25 cellular contexts compared by ENCODE assay signal in the genomic region with DNA sequence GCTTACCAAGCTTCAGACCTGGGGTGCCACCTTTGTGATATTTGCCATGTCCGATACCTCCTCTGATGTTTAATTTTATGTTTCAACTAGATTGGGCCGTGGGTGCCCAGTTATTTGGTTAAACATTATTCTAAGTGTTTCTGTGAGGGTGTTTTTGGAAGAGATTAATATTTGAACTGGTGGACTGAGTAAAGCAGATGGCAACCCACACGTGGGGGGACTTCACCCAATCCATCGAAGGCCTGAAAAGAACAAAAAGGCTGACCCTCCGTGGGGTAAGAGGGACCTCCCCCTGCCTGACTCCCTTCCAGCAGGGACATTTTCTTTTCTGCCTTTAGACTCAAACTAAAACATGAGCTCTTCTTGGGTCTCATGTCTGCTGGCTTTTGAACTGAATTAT. TPM values are rescaled to one million over a fixed set of nuclear protein-coding genes. Genes with fewer than 3 reads are reported as not detected.
A peak's percentile ranks its signal among the peaks of the same experiment; 100 is the strongest.
DNase-seq lines count a peak whose midpoint lies in the region; ATAC-seq lines count a peak whose summit lies in the region.
"Had no signal": no experiment of that assay in that cellular context is flagged by ENCODE, and none has a peak within 500 bp of the region (broad histone marks: within the 10 kb centered on the region; RNA-seq: fewer than 3 reads in every experiment).

No MANE protein-coding gene starts in this region.

- peaks cover 55% of the 10 kb centered on the region for H3K4me1 Mint-ChIP-seq in activated CD4-positive, alpha-beta T cell treated with anti-CD3 and anti-CD28 coated beads for 36 hours
- H3K4me1 Mint-ChIP-seq in IgD-negative memory B cell: peaks cover 7 to 19% (median 16%) of the 10 kb centered on the region in 3 donors
- peaks cover 40 to 54% of the 10 kb centered on the region in 2 donors for H3K4me1 Mint-ChIP-seq in effector memory CD8-positive, alpha-beta T cell (ENCODE audit: low read depth in 2 of 2)
- peaks cover 33 to 86% (median 82%) of the 10 kb centered on the region in 4 donors for H3K4me1 Mint-ChIP-seq in naive thymus-derived CD8-positive, alpha-beta T cell

- no peak for ATAC-seq in activated CD4-positive, alpha-beta T cell treated with anti-CD3 and anti-CD28 coated beads for 36 hours
- no peak for ATAC-seq in effector memory CD8-positive, alpha-beta T cell (replicated peaks)
- no peak for ATAC-seq in naive thymus-derived CD8-positive, alpha-beta T cell
- ATAC-seq in GM21529 (IDR thresholded peaks at IDR 0.05; ENCODE audit: unreplicated experiment) (no peak), HG03432 (IDR thresholded peaks at IDR 0.05; ENCODE audit: unreplicated experiment) (no peak)
- ATAC-seq: left ventricle myocardium superior had no signal

- H3K27me3 Mint-ChIP-seq in activated CD4-positive, alpha-beta T cell treated with anti-CD3 and anti-CD28 coated beads for 36 hours: no peaks in the 10 kb centered on the region
- H3K27me3 Mint-ChIP-seq in IgD-negative memory B cell: no peaks in the 10 kb centered on the region
- no peaks in the 10 kb centered on the region for H3K27me3 Mint-ChIP-seq in effector memory CD8-positive, alpha-beta T cell
- no peaks in the 10 kb centered on the region for H3K27me3 Mint-ChIP-seq in naive thymus-derived CD8-positive, alpha-beta T cell

- no peak for DNase-seq in activated CD4-positive, alpha-beta T cell treated with anti-CD3 and anti-CD28 coated beads for 36 hours
- DNase-seq in activated CD4-positive, alpha-beta T cell treated with anti-CD3 and anti-CD28 coated beads, Interleukin-2, amount 50 U/mL, for 48 hours: no peak
- DNase-seq in effector memory CD8-positive, alpha-beta T cell: no peak
- DNase-seq in naive thymus-derived CD8-positive, alpha-beta T cell: no peak
- DNase-seq in NCI-H2227 (lab: John Stamatoyannopoulos, UW; ENCODE audit: unreplicated experiment): no peak
- DNase-seq: 8988T; activated CD4-positive, alpha-beta T cell treated with anti-CD3 and anti-CD28 coated beads for 1 hour; activated effector memory CD4-positive, alpha-beta T cell treated with anti-CD3 and anti-CD28 coated beads, Interleukin-2, amount 50 U/mL, for 16 hours; DMS79; heart right ventricle; Kasumi-1; left ventricle myocardium superior; NCI-H1694 treated with DMSO at 0.1 percent for 48 hours; NCI-H2171 treated with DMSO at 0.1 percent for 48 hours; NCI-H774; OCI-M1; Right ventricle myocardium superior; stimulated activated CD4-positive, alpha-beta T cell treated with anti-CD3 and anti-CD28 coated beads, Interleukin-4, amount 100 ng/mL, for 24 hours; transverse colon had no signal

- H3K27ac Mint-ChIP-seq in activated CD4-positive, alpha-beta T cell treated with anti-CD3 and anti-CD28 coated beads for 36 hours: peak overlapping the region; percentile 40
- H3K27ac Mint-ChIP-seq in IgD-negative memory B cell: peak overlapping the region in 2 of 3 donors; percentile 5 to 92
- peak overlapping the region; percentile 76 to 77 for H3K27ac Mint-ChIP-seq in effector memory CD8-positive, alpha-beta T cell
- peak overlapping the region in 6 of 10 donors; percentile 11 to 70 (median 52) for H3K27ac Mint-ChIP-seq in naive thymus-derived CD8-positive, alpha-beta T cell

- POLR2A ChIA-PET in activated CD4-positive, alpha-beta T cell treated with anti-CD3 and anti-CD28 coated beads for 36 hours (lab: Charles Lee): no interaction called here
- POLR2A ChIA-PET in naive thymus-derived CD8-positive, alpha-beta T cell (lab: Charles Lee): interaction anchor here (0.6 to 1.8 kb wide), 4 partner anchors 9 to 38 kb away, joined by 3 to 8 read pairs (median 4); no protein-coding TSS in a partner anchor

- H3K9me3 Mint-ChIP-seq in activated CD4-positive, alpha-beta T cell treated with anti-CD3 and anti-CD28 coated beads for 36 hours (ENCODE audit: low read depth): no peaks in the 10 kb centered on the region
- H3K9me3 Mint-ChIP-seq in IgD-negative memory B cell: peaks cover 0 to 2% (median 0%) of the 10 kb centered on the region in 3 donors
- no peaks in the 10 kb centered on the region for H3K9me3 Mint-ChIP-seq in effector memory CD8-positive, alpha-beta T cell
- no peaks in the 10 kb centered on the region for H3K9me3 Mint-ChIP-seq in naive thymus-derived CD8-positive, alpha-beta T cell

- CTCF ChIA-PET in activated CD4-positive, alpha-beta T cell treated with anti-CD3 and anti-CD28 coated beads for 36 hours (lab: Charles Lee): interaction anchor here (0.6 to 1.1 kb wide), 3 partner anchors 9 to 27 kb away, joined by 3 to 5 read pairs (median 4); no protein-coding TSS in a partner anchor

- intact Hi-C loops in activated CD4-positive, alpha-beta T cell treated with anti-CD3 and anti-CD28 coated beads for 36 hours (cut with DNase I, micrococcal nuclease): no loop called here

- H3K4me3 Mint-ChIP-seq in activated CD4-positive, alpha-beta T cell treated with anti-CD3 and anti-CD28 coated beads for 36 hours: no peak overlapping the region
- H3K4me3 Mint-ChIP-seq in IgD-negative memory B cell: no peak overlapping the region
- H3K4me3 Mint-ChIP-seq in effector memory CD8-positive, alpha-beta T cell: no peak overlapping the region
- H3K4me3 Mint-ChIP-seq in naive thymus-derived CD8-positive, alpha-beta T cell: peak overlapping the region in 1 of 10 donors; percentile 33

- peaks cover 7% of the 10 kb centered on the region for H3K36me3 Mint-ChIP-seq in activated CD4-positive, alpha-beta T cell treated with anti-CD3 and anti-CD28 coated beads for 36 hours (ENCODE audit: low read depth)
- H3K36me3 Mint-ChIP-seq in IgD-negative memory B cell: peaks cover 11% of the 10 kb centered on the region
- H3K36me3 Mint-ChIP-seq in effector memory CD8-positive, alpha-beta T cell (ENCODE audit: insufficient read depth): peaks cover 28% of the 10 kb centered on the region
- peaks cover 0 to 69% (median 16%) of the 10 kb centered on the region in 3 donors for H3K36me3 Mint-ChIP-seq in naive thymus-derived CD8-positive, alpha-beta T cell

RNA-seq across cellular contexts. Expression of a gene that starts 11.7 kb away (rescaled TPM):
- 10 to 100 TPM in 1 of 2 experiments, 1 to 10 TPM in 1; 9.0 to 11.0 TPM for total RNA-seq in activated CD4-positive, alpha-beta T cell treated with anti-CD3 and anti-CD28 coated beads for 36 hours
- 26.1 TPM for polyA plus RNA-seq in IgD-negative memory B cell
- total RNA-seq in naive thymus-derived CD8-positive, alpha-beta T cell: 10 to 100 TPM; 80.9 to 81.5 TPM
- polyA plus RNA-seq in naive thymus-derived CD8-positive, alpha-beta T cell: 100 to 1,000 TPM in 1 of 3 donors, 10 to 100 TPM in 2; 56.4 to 119 (median 68.6) TPM
- total RNA-seq: cardiac septum, dermis blood vessel endothelial cell, fibroblast of villous mesenchyme had no signal

Comparison
In these comparisons a context has a peak if more than half of its experiments do, and no peak if none do; other contexts are left out.
1. RNA of a gene that starts 11.7 kb away (total RNA-seq): 80.9 to 81.5 TPM in naive thymus-derived CD8-positive, alpha-beta T cell; 9.0 to 11.0 TPM in activated CD4-positive, alpha-beta T cell treated with anti-CD3 and anti-CD28 coated beads for 36 hours; every median in the first group is over 4 times any median in the second.
2. Peak in every context shown above with its lines, with median percentiles within 50 percentile points of each other: H3K27ac Mint-ChIP-seq.